In the genomic region with DNA sequence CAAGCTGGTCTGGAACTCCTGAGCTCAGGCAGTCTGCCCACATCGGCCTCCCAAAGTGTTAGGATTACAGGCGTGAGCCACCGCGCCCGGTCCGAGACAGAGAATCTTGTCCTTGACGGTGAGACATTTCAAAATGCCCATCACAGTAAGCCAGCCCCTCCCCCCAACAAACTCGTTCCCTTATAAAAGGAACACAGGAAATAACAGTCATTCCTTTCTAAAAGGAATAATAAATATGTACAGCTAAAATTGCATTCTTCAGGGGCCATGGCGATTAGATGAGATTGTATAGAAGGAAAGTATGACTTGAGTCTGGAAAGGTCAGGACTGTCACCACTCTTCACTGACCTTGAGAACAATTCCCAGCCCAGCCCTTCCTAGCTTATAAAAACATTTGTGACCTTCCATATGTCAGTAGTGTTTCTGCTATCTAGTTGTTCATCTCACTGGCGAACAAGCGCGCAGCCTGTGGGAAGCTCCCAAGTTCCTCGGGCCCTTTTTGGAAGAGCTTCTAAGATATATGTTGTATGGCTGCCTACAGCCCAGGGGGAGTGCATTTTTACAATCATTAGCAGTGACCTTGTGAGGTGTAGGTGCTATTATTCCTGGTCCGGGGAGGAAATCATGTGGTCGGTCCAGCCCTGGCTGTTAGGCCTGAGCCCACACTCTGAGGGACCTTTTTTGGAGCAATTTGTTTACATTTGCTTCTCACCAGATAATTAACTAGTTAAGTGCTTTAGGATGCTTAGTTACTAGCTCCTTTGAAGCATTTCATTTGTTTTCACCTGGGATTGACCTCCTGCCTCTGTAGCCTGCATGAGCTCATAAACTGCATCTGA, we compare ENCODE assay signal across 9 cellular contexts. TPM values are rescaled to one million over a fixed set of nuclear protein-coding genes. Genes with fewer than 3 reads are reported as not detected.
DNase-seq lines count a peak whose midpoint lies in the region; TF ChIP-seq lines count a peak whose summit lies in the region.
"Had no signal": no experiment of that assay in that cellular context is flagged by ENCODE, and none has a peak within 500 bp of the region (broad histone marks: within the 10 kb centered on the region; RNA-seq: fewer than 3 reads in every experiment).

No MANE protein-coding gene starts in this region.

- no peaks in the 10 kb centered on the region for H3K9me3 Mint-ChIP-seq in IgD-negative memory B cell

- H3K4me1 Mint-ChIP-seq in IgD-negative memory B cell = peaks cover 47 to 60% (median 56%) of the 10 kb centered on the region in 3 donors

- DNase-seq in adipocyte (ENCODE audit: low read depth) = peak; percentile 69
- DNase-seq in hepatocyte (ENCODE audit: low spot score) = no peak
- no peak for DNase-seq in smooth muscle cell (lab: John Stamatoyannopoulos, UW; ENCODE audit: unreplicated experiment)
- DNase-seq in NK-92 treated with Interleukin-12 subunit alpha and Interleukin-12 subunit beta, amount 100 ng/mL, for 24 hours (lab: John Stamatoyannopoulos, UW) = no peak
- no peak for DNase-seq in MV-4-11 (lab: John Stamatoyannopoulos, UW)
- no peak for DNase-seq in cerebellar cortex (ENCODE audit: low spot score)
- DNase-seq: activated CD8-positive, alpha-beta memory T cell treated with anti-CD3 and anti-CD28 coated beads for 24 hours; NCI-H526 had no signal

- peaks cover 7% of the 10 kb centered on the region for H3K36me3 Mint-ChIP-seq in IgD-negative memory B cell

- no peak overlapping the region for H3K9ac ChIP-seq in adipocyte (ENCODE audit: low read length)
- H3K9ac ChIP-seq in smooth muscle cell (ENCODE audit: low read depth) = no peak overlapping the region

- H3K4me2 ChIP-seq in hepatocyte (peak overlapping the region; percentile 58), smooth muscle cell (peak overlapping the region; percentile 70)

- 55% methylated on average over 15 of the region's 15 CpGs for WGBS in hepatocyte (ENCODE audit: low lambda C conversion rate, missing lambda C conversion rate)
- 38% methylated on average over 15 of the region's 15 CpGs for WGBS in smooth muscle cell (ENCODE audit: low lambda C conversion rate)

- no peak overlapping the region for H2AFZ ChIP-seq in hepatocyte
- no peak overlapping the region for H2AFZ ChIP-seq in smooth muscle cell (ENCODE audit: low read depth)

- no peak for TF ChIP-seq CTCF in hepatocyte (IDR thresholded peaks at IDR 0.05; ENCODE audit: poor library complexity)
- no peak for TF ChIP-seq CTCF in smooth muscle cell (IDR thresholded peaks at IDR 0.05; ENCODE audit: borderline replicate concordance, insufficient read depth, poor library complexity, severe bottlenecking)

- H3K36me3 ChIP-seq in adipocyte (ENCODE audit: control insufficient read depth, insufficient read depth, low read length, severe bottlenecking) (no peaks in the 10 kb centered on the region), hepatocyte (replicated peaks; ENCODE audit: insufficient read depth, low read depth) (no peaks in the 10 kb centered on the region), smooth muscle cell (ENCODE audit: low read depth) (no peaks in the 10 kb centered on the region)

- H3K27ac ChIP-seq in hepatocyte = peak overlapping the region; percentile 58
- H3K27ac ChIP-seq in smooth muscle cell (ENCODE audit: low read depth) = peak overlapping the region; percentile 53

- peaks cover 99% of the 10 kb centered on the region for H3K79me2 ChIP-seq in hepatocyte
- H3K79me2 ChIP-seq in smooth muscle cell (ENCODE audit: low read depth) = peaks cover 100% of the 10 kb centered on the region

- H3K27me3 Mint-ChIP-seq in IgD-negative memory B cell = no peaks in the 10 kb centered on the region

- H3K9me2 ChIP-seq in hepatocyte (replicated peaks; ENCODE audit: insufficient read depth) = no peaks in the 10 kb centered on the region

- H3K4me3 Mint-ChIP-seq in IgD-negative memory B cell = peak overlapping the region in 3 of 4 donors; percentile 27 to 63 (median 60)

- H4K20me1 ChIP-seq in hepatocyte (ENCODE audit: insufficient read depth, poor library complexity, severe bottlenecking) = peaks cover 94% of the 10 kb centered on the region
- peaks cover 100% of the 10 kb centered on the region for H4K20me1 ChIP-seq in smooth muscle cell (ENCODE audit: low read depth)

- no peaks in the 10 kb centered on the region for H3K27me3 ChIP-seq in adipocyte (replicated peaks; ENCODE audit: control insufficient read depth, insufficient read depth, low read length)
- no peaks in the 10 kb centered on the region for H3K27me3 ChIP-seq in hepatocyte
- no peaks in the 10 kb centered on the region for H3K27me3 ChIP-seq in smooth muscle cell (ENCODE audit: low read depth)

- H3K9me3 ChIP-seq in adipocyte (ENCODE audit: control insufficient read depth, low read length) (no peaks in the 10 kb centered on the region), hepatocyte (ENCODE audit: low read depth) (no peaks in the 10 kb centered on the region), smooth muscle cell (replicated peaks; ENCODE audit: low read depth) (no peaks in the 10 kb centered on the region)

- H3F3A ChIP-seq in smooth muscle cell (ENCODE audit: low read depth) = peaks cover 11% of the 10 kb centered on the region

- H3K4me1 ChIP-seq in adipocyte (ENCODE audit: control insufficient read depth, insufficient read depth, low read length) (peaks cover 42% of the 10 kb centered on the region), hepatocyte (ENCODE audit: insufficient read depth) (peaks cover 38% of the 10 kb centered on the region), smooth muscle cell (ENCODE audit: low read depth) (peaks cover 12% of the 10 kb centered on the region)

- peak overlapping the region; percentile 4 to 46 (median 27) for H3K27ac Mint-ChIP-seq in IgD-negative memory B cell

- H3K4me3 ChIP-seq in adipocyte (ENCODE audit: low read length) (no peak overlapping the region), hepatocyte (no peak overlapping the region), smooth muscle cell (no peak overlapping the region)

RNA-seq across cellular contexts. Expression of gene SZRD1, which starts 8.7 kb away (rescaled TPM):
- polyA plus RNA-seq in IgD-negative memory B cell (53.4 TPM), hepatocyte (46.8 and 63.0 TPM in 2 replicates), smooth muscle cell (52.8 and 56.4 TPM in 2 replicates)
- total RNA-seq in hepatocyte (72.1 and 80.5 TPM in 2 replicates), smooth muscle cell (45.3 and 58.1 TPM in 2 replicates)

RNA-seq across cellular contexts. Expression of gene FBXO42, which starts 23.5 kb away (rescaled TPM):
- polyA plus RNA-seq in IgD-negative memory B cell (26.8 TPM), hepatocyte (21.1 and 22.1 TPM in 2 replicates), smooth muscle cell (19.3 and 22.6 TPM in 2 replicates)
- total RNA-seq in hepatocyte (19.5 and 19.9 TPM in 2 replicates), smooth muscle cell (14.7 and 16.5 TPM in 2 replicates)
